In the genomic region with DNA sequence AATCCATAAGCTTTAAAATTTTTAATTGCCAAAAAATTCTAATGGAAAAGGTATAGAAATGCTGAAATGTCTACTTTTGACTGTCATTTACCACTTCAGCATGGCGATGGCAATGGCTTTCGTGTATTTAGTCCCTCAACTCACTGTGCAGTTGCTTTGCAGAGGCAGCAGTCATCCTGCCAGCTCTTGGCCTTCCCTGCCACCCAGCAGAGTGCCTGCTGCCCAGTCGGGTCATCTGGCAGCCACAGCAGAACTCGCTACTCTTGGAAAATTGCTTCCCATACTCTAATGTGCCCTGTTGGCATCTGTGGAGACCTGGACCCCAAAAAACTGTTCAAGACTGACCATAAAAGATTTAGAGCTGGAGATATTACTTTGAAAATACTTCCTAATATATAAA, we compare ENCODE assay signal across 32 cellular contexts.
"Had no signal": no experiment of that assay in that cellular context is flagged by ENCODE, and none has a peak within 500 bp of the region (broad histone marks: within the 10 kb centered on the region; RNA-seq: fewer than 3 reads in every experiment).

No MANE protein-coding gene starts in this region.

- H3K4me3 ChIP-seq: adrenal gland, body of pancreas, coronary artery, dorsolateral prefrontal cortex, heart left ventricle had no signal

- H3K27me3 Mint-ChIP-seq: activated CD4-positive, alpha-beta memory T cell treated with anti-CD3 and anti-CD28 coated beads for 36 hours; activated CD4-positive, alpha-beta T cell treated with anti-CD3 and anti-CD28 coated beads for 36 hours; activated CD4-positive, alpha-beta T cell treated with anti-CD3 and anti-CD28 coated beads, Interleukin-2, amount 10 ng/mL, durations not matched to agents 24 days and 14 days; activated CD8-positive, alpha-beta memory T cell treated with anti-CD3 and anti-CD28 coated beads, Interleukin-2, amount 10 ng/mL, durations not matched to agents 7 days and 5 days; activated naive CD4-positive, alpha-beta T cell treated with anti-CD3 and anti-CD28 coated beads, Interleukin-2, amount 50 U/mL, for 24 hours; activated naive CD8-positive, alpha-beta T cell treated with anti-CD3 and anti-CD28 coated beads for 36 hours; activated naive CD8-positive, alpha-beta T cell treated with anti-CD3 and anti-CD28 coated beads, Interleukin-2, amount 50 U/mL, for 24 hours; dendritic cell treated with granulocyte-macrophage colony-stimulating factor and Interleukin-4, amounts not matched to agents 40 ng/mL and 50 ng/mL, for 4 days had no signal

- ATAC-seq: activated CD4-positive, alpha-beta T cell treated with anti-CD3 and anti-CD28 coated beads for 36 hours; activated CD8-positive, alpha-beta memory T cell treated with anti-CD3 and anti-CD28 coated beads, Interleukin-2, amount 10 ng/mL, durations not matched to agents 7 days and 5 days; activated CD8-positive, alpha-beta T cell treated with anti-CD3 and anti-CD28 coated beads, Interleukin-2, amount 10 ng/mL, durations not matched to agents 7 days and 5 days; activated naive CD8-positive, alpha-beta T cell treated with anti-CD3 and anti-CD28 coated beads, Interleukin-2, amount 50 U/mL, for 24 hours; body of pancreas; esophagus mucosa had no signal

- H3K36me3 Mint-ChIP-seq: activated CD4-positive, alpha-beta memory T cell treated with anti-CD3 and anti-CD28 coated beads for 36 hours; activated CD8-positive, alpha-beta memory T cell treated with anti-CD3 and anti-CD28 coated beads, Interleukin-2, amount 10 ng/mL, durations not matched to agents 7 days and 5 days; activated naive CD4-positive, alpha-beta T cell treated with anti-CD3 and anti-CD28 coated beads, Interleukin-2, amount 50 U/mL, for 24 hours; activated naive CD8-positive, alpha-beta T cell treated with anti-CD3 and anti-CD28 coated beads for 36 hours had no signal

- H3K27ac ChIP-seq: adrenal gland, body of pancreas, coronary artery, dorsolateral prefrontal cortex, heart left ventricle had no signal

- H3K4me1 ChIP-seq: adrenal gland, body of pancreas, heart left ventricle had no signal

- DNase-seq: activated CD4-positive, alpha-beta memory T cell treated with anti-CD3 and anti-CD28 coated beads for 36 hours; activated CD4-positive, alpha-beta T cell treated with anti-CD3 and anti-CD28 coated beads for 36 hours; activated CD4-positive, alpha-beta T cell treated with anti-CD3 and anti-CD28 coated beads, Interleukin-2, amount 10 ng/mL, durations not matched to agents 24 days and 14 days; activated CD4-positive, CD25-positive, alpha-beta regulatory T cell; activated CD4-positive, CD25-positive, alpha-beta regulatory T cell treated with anti-CD3 and anti-CD28 coated beads, Interleukin-2, amount 50 U/mL, for 72 hours; activated CD8-positive, alpha-beta memory T cell treated with anti-CD3 and anti-CD28 coated beads, Interleukin-2, amount 10 ng/mL, durations not matched to agents 7 days and 5 days; activated CD8-positive, alpha-beta memory T cell treated with anti-CD3 and anti-CD28 coated beads, Interleukin-2, amount 50 U/mL, for 4 hours; activated CD8-positive, alpha-beta T cell treated with anti-CD3 and anti-CD28 coated beads, Interleukin-2, amount 10 ng/mL, durations not matched to agents 7 days and 5 days; activated effector memory CD4-positive, alpha-beta T cell treated with anti-CD3 and anti-CD28 coated beads, Interleukin-2, amount 50 U/mL, for 16 hours; activated naive CD4-positive, alpha-beta T cell treated with anti-CD3 and anti-CD28 coated beads for 36 hours; activated naive CD8-positive, alpha-beta T cell treated with anti-CD3 and anti-CD28 coated beads for 36 hours; activated naive CD8-positive, alpha-beta T cell treated with anti-CD3 and anti-CD28 coated beads, Interleukin-2, amount 50 U/mL, for 24 hours; activated T-cell treated with anti-CD3 and anti-CD28 coated beads, Interleukin-2, amount 50 U/mL, for 1 hour; activated T-cell treated with anti-CD3 and anti-CD28 coated beads, Interleukin-2, amount 50 U/mL, for 48 hours; adrenal gland; aorta; body of pancreas; central memory CD4-positive, alpha-beta T cell; cerebellar nuclear complex; dorsolateral prefrontal cortex; effector memory CD4-positive, alpha-beta T cell; endodermal cell; foreskin fibroblast; glutamatergic neuron; T-helper 2 cell had no signal

- H3K9me3 Mint-ChIP-seq: activated CD4-positive, alpha-beta memory T cell treated with anti-CD3 and anti-CD28 coated beads for 36 hours; activated CD4-positive, alpha-beta T cell treated with anti-CD3 and anti-CD28 coated beads, Interleukin-2, amount 10 ng/mL, durations not matched to agents 24 days and 14 days; activated naive CD4-positive, alpha-beta T cell treated with anti-CD3 and anti-CD28 coated beads, Interleukin-2, amount 50 U/mL, for 24 hours; activated naive CD8-positive, alpha-beta T cell treated with anti-CD3 and anti-CD28 coated beads for 36 hours; activated naive CD8-positive, alpha-beta T cell treated with anti-CD3 and anti-CD28 coated beads, Interleukin-2, amount 50 U/mL, for 24 hours; activated T-helper 1 cell treated with anti-CD3 and anti-CD28 coated beads, Interleukin-12 subunit alpha, Interleukin-12 subunit beta, Interleukin-2, Interleukin-4 antibody, amounts not matched to agents 30 ng/mL and 10 ng/mL and 1 ng/mL, durations not matched to agents 14 hours and 24 hours and 36 hours; activated T-helper 2 cell treated with anti-CD3 and anti-CD28 coated beads, Interferon-gamma antibody, Interleukin-2, Interleukin-4, amounts not matched to agents 10 μg/mL and 5 μg/mL and 100 μg/mL, durations not matched to agents 14 hours and 24 hours and 36 hours; dendritic cell treated with granulocyte-macrophage colony-stimulating factor and Interleukin-4, amounts not matched to agents 40 ng/mL and 50 ng/mL, for 4 days; endodermal cell had no signal

- H3K36me3 ChIP-seq: adrenal gland, heart left ventricle had no signal

- H3K27me3 ChIP-seq: adrenal gland, body of pancreas had no signal

- H3K9me3 ChIP-seq: adrenal gland, body of pancreas, heart left ventricle had no signal

- H3K27ac Mint-ChIP-seq: activated CD4-positive, alpha-beta memory T cell treated with anti-CD3 and anti-CD28 coated beads for 36 hours; activated CD4-positive, alpha-beta T cell treated with anti-CD3 and anti-CD28 coated beads for 36 hours; activated CD4-positive, alpha-beta T cell treated with anti-CD3 and anti-CD28 coated beads, Interleukin-2, amount 10 ng/mL, durations not matched to agents 24 days and 14 days; activated CD8-positive, alpha-beta memory T cell treated with anti-CD3 and anti-CD28 coated beads, Interleukin-2, amount 10 ng/mL, durations not matched to agents 7 days and 5 days; activated CD8-positive, alpha-beta T cell treated with anti-CD3 and anti-CD28 coated beads, Interleukin-2, amount 10 ng/mL, durations not matched to agents 7 days and 5 days; activated naive CD4-positive, alpha-beta T cell treated with anti-CD3 and anti-CD28 coated beads for 36 hours; activated naive CD4-positive, alpha-beta T cell treated with anti-CD3 and anti-CD28 coated beads, Interleukin-2, amount 50 U/mL, for 24 hours; activated naive CD8-positive, alpha-beta T cell treated with anti-CD3 and anti-CD28 coated beads for 36 hours; activated naive CD8-positive, alpha-beta T cell treated with anti-CD3 and anti-CD28 coated beads, Interleukin-2, amount 50 U/mL, for 24 hours; activated T-helper 1 cell treated with anti-CD3 and anti-CD28 coated beads, Interleukin-12 subunit alpha, Interleukin-12 subunit beta, Interleukin-2, Interleukin-4 antibody, amounts not matched to agents 30 ng/mL and 10 ng/mL and 1 ng/mL, durations not matched to agents 14 hours and 24 hours and 36 hours; activated T-helper 2 cell treated with anti-CD3 and anti-CD28 coated beads, Interferon-gamma antibody, Interleukin-2, Interleukin-4, amounts not matched to agents 10 μg/mL and 5 μg/mL and 100 μg/mL, durations not matched to agents 14 hours and 24 hours and 36 hours; dendritic cell treated with granulocyte-macrophage colony-stimulating factor and Interleukin-4, amounts not matched to agents 40 ng/mL and 50 ng/mL, for 4 days; endodermal cell had no signal

- H3K4me3 Mint-ChIP-seq: activated CD4-positive, alpha-beta memory T cell treated with anti-CD3 and anti-CD28 coated beads for 36 hours; activated CD4-positive, alpha-beta T cell treated with anti-CD3 and anti-CD28 coated beads for 36 hours; activated CD4-positive, alpha-beta T cell treated with anti-CD3 and anti-CD28 coated beads, Interleukin-2, amount 10 ng/mL, durations not matched to agents 24 days and 14 days; activated CD8-positive, alpha-beta memory T cell treated with anti-CD3 and anti-CD28 coated beads, Interleukin-2, amount 10 ng/mL, durations not matched to agents 7 days and 5 days; activated CD8-positive, alpha-beta T cell treated with anti-CD3 and anti-CD28 coated beads, Interleukin-2, amount 10 ng/mL, durations not matched to agents 7 days and 5 days; activated naive CD4-positive, alpha-beta T cell treated with anti-CD3 and anti-CD28 coated beads for 36 hours; activated naive CD4-positive, alpha-beta T cell treated with anti-CD3 and anti-CD28 coated beads, Interleukin-2, amount 50 U/mL, for 24 hours; activated naive CD8-positive, alpha-beta T cell treated with anti-CD3 and anti-CD28 coated beads for 36 hours; activated naive CD8-positive, alpha-beta T cell treated with anti-CD3 and anti-CD28 coated beads, Interleukin-2, amount 50 U/mL, for 24 hours; activated T-helper 1 cell treated with anti-CD3 and anti-CD28 coated beads, Interleukin-12 subunit alpha, Interleukin-12 subunit beta, Interleukin-2, Interleukin-4 antibody, amounts not matched to agents 30 ng/mL and 10 ng/mL and 1 ng/mL, durations not matched to agents 14 hours and 24 hours and 36 hours; dendritic cell treated with granulocyte-macrophage colony-stimulating factor and Interleukin-4, amounts not matched to agents 40 ng/mL and 50 ng/mL, for 4 days; endodermal cell had no signal

- H3K4me1 Mint-ChIP-seq: activated CD4-positive, alpha-beta T cell treated with anti-CD3 and anti-CD28 coated beads for 36 hours; activated CD4-positive, alpha-beta T cell treated with anti-CD3 and anti-CD28 coated beads, Interleukin-2, amount 10 ng/mL, durations not matched to agents 24 days and 14 days; activated CD8-positive, alpha-beta memory T cell treated with anti-CD3 and anti-CD28 coated beads, Interleukin-2, amount 10 ng/mL, durations not matched to agents 7 days and 5 days; activated naive CD4-positive, alpha-beta T cell treated with anti-CD3 and anti-CD28 coated beads, Interleukin-2, amount 50 U/mL, for 24 hours; activated naive CD8-positive, alpha-beta T cell treated with anti-CD3 and anti-CD28 coated beads for 36 hours; endodermal cell had no signal
